In the genomic region with DNA sequence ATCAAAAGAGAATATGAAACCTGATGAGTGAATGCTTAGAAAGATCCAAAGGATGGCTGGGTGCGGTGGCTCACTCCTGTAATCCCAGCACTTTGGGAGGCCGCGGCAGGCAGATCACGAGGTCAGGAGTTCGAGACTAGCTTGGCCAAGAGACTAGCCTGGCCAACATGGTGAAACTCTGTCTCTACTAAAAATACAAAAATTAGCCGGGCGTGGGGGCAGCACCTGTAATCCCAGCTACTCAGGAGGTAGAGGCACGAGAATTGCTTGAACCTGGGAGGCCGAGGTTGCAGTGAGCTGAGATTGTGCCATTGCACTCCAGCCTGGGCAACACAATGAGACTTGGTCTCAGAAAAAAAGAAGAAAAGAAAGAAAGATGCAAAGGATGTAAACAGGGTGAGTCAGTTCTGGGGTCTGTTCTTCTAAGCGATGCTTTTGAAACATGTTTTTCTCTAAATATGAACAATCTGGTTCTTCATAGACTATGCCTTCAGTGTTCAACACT, we compare ENCODE assay signal across 8 cellular contexts. TPM values are rescaled to one million over a fixed set of nuclear protein-coding genes. Genes with fewer than 3 reads are reported as not detected.
A peak's percentile ranks its signal among the peaks of the same experiment; 100 is the strongest.
DNase-seq lines count a peak whose midpoint lies in the region; ATAC-seq and TF ChIP-seq lines count a peak whose summit lies in the region.
"Not testable (repeated sequence)": the region's sequence is repeated elsewhere in the genome, so short reads cannot be mapped to it uniquely, and the experiment has no call there.
"Had no signal": no experiment of that assay in that cellular context is flagged by ENCODE, and none has a peak within 500 bp of the region (broad histone marks: within the 10 kb centered on the region; RNA-seq: fewer than 3 reads in every experiment).

No MANE protein-coding gene starts in this region.

- not testable (repeated sequence) for H3K27me3 ChIP-seq in CD8-positive, alpha-beta memory T cell (ENCODE audit: insufficient read depth, low read length, poor library complexity, severe bottlenecking); HCT116 (ENCODE audit: insufficient read depth, low read length); PC-9 (ENCODE audit: insufficient read depth, low read depth); smooth muscle cell (ENCODE audit: low read depth)
- peaks cover 40% of the 10 kb centered on the region for H3K27me3 ChIP-seq in endodermal cell (ENCODE audit: control insufficient read depth, insufficient read depth, low read length, poor library complexity, severe bottlenecking)

- H3K36me3 ChIP-seq in CD8-positive, alpha-beta memory T cell (ENCODE audit: insufficient read depth, low read length); HCT116 (ENCODE audit: control insufficient read depth in 1 of 2, insufficient read depth in 2 of 2, low read length in 2 of 2); PC-9 (ENCODE audit: low read depth); endodermal cell (ENCODE audit: control insufficient read depth, insufficient read depth, low read length); smooth muscle cell (ENCODE audit: low read depth): not testable (repeated sequence)

- H3K4me2 ChIP-seq in HCT116 (ENCODE audit: low read length) (peak overlapping the region; percentile 86; the same call in 1 of the 2 replicates), PC-9 (peak overlapping the region; percentile 63; the same call in 1 of the 2 replicates), smooth muscle cell (peak overlapping the region; percentile 51)

- not testable (repeated sequence) for H3K79me2 ChIP-seq in HCT116 (ENCODE audit: insufficient read depth, low read length); PC-9 (ENCODE audit: low read depth); smooth muscle cell (ENCODE audit: low read depth)

- not testable (repeated sequence) for H4K20me1 ChIP-seq in HCT116 (ENCODE audit: insufficient read depth); PC-9 (ENCODE audit: insufficient read depth); smooth muscle cell (ENCODE audit: low read depth)

- not testable (repeated sequence) for TF ChIP-seq RAD21 in HCT116 (IDR thresholded peaks at IDR 0.05; ENCODE audit: low read depth)

- H3K4me3 ChIP-seq in CD8-positive, alpha-beta memory T cell (ENCODE audit: low read length); HCT116 (replicated peaks in 1 of 2; ENCODE audit: low read depth in 1 of 2, low read length in 2 of 2); PC-9; endodermal cell (ENCODE audit: low read length); smooth muscle cell: not testable (repeated sequence)

- RAD21 ChIA-PET in HCT116 (lab: Charles Lee; ENCODE audit: low non-redundant PET in 1 of 2, low total read pairs in 2 of 2, uncharacterized antibody in 2 of 2, unreplicated experiment in 2 of 2): not testable (repeated sequence)

- TF ChIP-seq POLR2A in HCT116 (IDR thresholded peaks at IDR 0.05; ENCODE audit: borderline replicate concordance, extremely low read depth, insufficient read depth, insufficient read length): not testable (repeated sequence)

- not testable (repeated sequence) for H3K27me3 Mint-ChIP-seq in CD8-positive, alpha-beta memory T cell
- peaks cover 62% of the 10 kb centered on the region for H3K27me3 Mint-ChIP-seq in endodermal cell (ENCODE audit: insufficient read depth)

- H3K9me2 ChIP-seq in HCT116 (ENCODE audit: insufficient read depth); PC-9 (ENCODE audit: insufficient read depth): not testable (repeated sequence)

- not testable (repeated sequence) for BruUV-seq in HCT116 (replicated peaks; lab: Mats Ljungman, UMichigan); PC-9 (replicated peaks; lab: Mats Ljungman, UMichigan)

- intact Hi-C loops in HCT116 (cut with micrococcal nuclease): not testable (repeated sequence)
- intact Hi-C loops in PC-9 (cut with micrococcal nuclease; ENCODE audit: unreplicated experiment): loop anchor here (5.0 kb wide), 1 partner anchor 156 kb away; no protein-coding TSS in a partner anchor

- H3K27ac ChIP-seq in CD8-positive, alpha-beta memory T cell (ENCODE audit: low read depth, low read length): peak overlapping the region; percentile 83
- not testable (repeated sequence) for H3K27ac ChIP-seq in HCT116 (ENCODE audit: low read depth, low read length); PC-9; endodermal cell (ENCODE audit: low read depth, low read length)
- H3K27ac ChIP-seq in smooth muscle cell (ENCODE audit: low read depth): peak overlapping the region; percentile 13

- H3K27ac Mint-ChIP-seq in CD8-positive, alpha-beta memory T cell; endodermal cell: not testable (repeated sequence)

- TF ChIP-seq CTCF in HCT116 (IDR thresholded peaks at IDR 0.05 in 2 of 3, conservative IDR thresholded peaks at IDR 0.05 in 1 of 3; ENCODE audit: borderline replicate concordance in 1 of 3, insufficient read depth in 1 of 3, low read depth in 2 of 3, low read length in 2 of 3); PC-9 (conservative IDR thresholded peaks at IDR 0.05); endodermal cell (conservative IDR thresholded peaks at IDR 0.05); smooth muscle cell (IDR thresholded peaks at IDR 0.05; ENCODE audit: borderline replicate concordance, insufficient read depth, poor library complexity, severe bottlenecking): not testable (repeated sequence)

- DNase-seq in CD8-positive, alpha-beta memory T cell; HCT116 (ENCODE audit: low read depth, low spot score); PC-9; smooth muscle cell (lab: John Stamatoyannopoulos, UW; ENCODE audit: unreplicated experiment): not testable (repeated sequence)
- peak; percentile 12 for DNase-seq in endodermal cell

- not testable (repeated sequence) for ATAC-seq in HCT116

- 92 to 95% methylated on average over 10 of the region's 10 CpGs for WGBS in endodermal cell (ENCODE audit: insufficient coverage in 1 of 2, insufficient read length in 1 of 2), 2 experiments
- 94% methylated on average over 10 of the region's 10 CpGs for WGBS in smooth muscle cell (ENCODE audit: low lambda C conversion rate)

- not testable (repeated sequence) for H3K4me3 Mint-ChIP-seq in CD8-positive, alpha-beta memory T cell; endodermal cell

- not testable (repeated sequence) for H3K9me3 ChIP-seq in CD8-positive, alpha-beta memory T cell (ENCODE audit: low read length); HCT116 (ENCODE audit: control insufficient read depth in 1 of 2, insufficient read depth in 1 of 2, low read depth in 1 of 2, low read length in 2 of 2); PC-9 (ENCODE audit: insufficient read depth, low read depth); endodermal cell (ENCODE audit: control insufficient read depth, low read length); smooth muscle cell (replicated peaks; ENCODE audit: low read depth)

- peak overlapping the region; percentile 96 for H2AFZ ChIP-seq in HCT116 (ENCODE audit: low read depth, low read length, poor library complexity, severe bottlenecking)
- not testable (repeated sequence) for H2AFZ ChIP-seq in PC-9; smooth muscle cell (ENCODE audit: low read depth)

- H3K9ac ChIP-seq in HCT116 (ENCODE audit: low read length); endodermal cell (ENCODE audit: extremely low read depth, low read length, poor library complexity, severe bottlenecking); smooth muscle cell (ENCODE audit: low read depth): not testable (repeated sequence)

- POLR2A ChIA-PET in CD8-positive, alpha-beta memory T cell (lab: Charles Lee); HCT116 (lab: Charles Lee): not testable (repeated sequence)
- POLR2A ChIA-PET in PC-9 (lab: Charles Lee; ENCODE audit: unreplicated experiment): interaction anchor here (0.6 to 1.7 kb wide), 3 partner anchors 21 to 1656 kb away, joined by 3 to 33 read pairs (median 4); no protein-coding TSS in a partner anchor

- not testable (repeated sequence) for H3K9me3 Mint-ChIP-seq in CD8-positive, alpha-beta memory T cell; endodermal cell

- CTCF ChIA-PET in CD8-positive, alpha-beta memory T cell (lab: Charles Lee); HCT116 (lab: Charles Lee); PC-9 (lab: Charles Lee): not testable (repeated sequence)

- H3K36me3 Mint-ChIP-seq in CD8-positive, alpha-beta memory T cell; endodermal cell (ENCODE audit: low read depth): not testable (repeated sequence)

- peaks cover 15% of the 10 kb centered on the region for H3F3A ChIP-seq in PC-9 (ENCODE audit: insufficient read depth, low read depth)
- peaks cover 11% of the 10 kb centered on the region for H3F3A ChIP-seq in smooth muscle cell (ENCODE audit: low read depth)

- not testable (repeated sequence) for H3K4me1 ChIP-seq in CD8-positive, alpha-beta memory T cell (ENCODE audit: insufficient read depth, low read length); endodermal cell (ENCODE audit: control insufficient read depth, insufficient read depth, low read length); smooth muscle cell (ENCODE audit: low read depth)
- H3K4me1 ChIP-seq in HCT116 (ENCODE audit: control insufficient read depth in 1 of 2, insufficient read depth in 2 of 2, low read length in 2 of 2): peaks cover 35 to 81% of the 10 kb centered on the region in 2 experiments
- H3K4me1 ChIP-seq in PC-9 (replicated peaks; ENCODE audit: insufficient read depth): peaks cover 25% of the 10 kb centered on the region

- not testable (repeated sequence) for H3K4me1 Mint-ChIP-seq in CD8-positive, alpha-beta memory T cell
- H3K4me1 Mint-ChIP-seq in endodermal cell: peaks cover 21% of the 10 kb centered on the region

RNA-seq across cellular contexts. Expression of a gene that starts 12.1 kb away (rescaled TPM):
- total RNA-seq in CD8-positive, alpha-beta memory T cell: not detected
- polyA plus RNA-seq in CD8-positive, alpha-beta memory T cell: not detected
- total RNA-seq in HCT116 (2021; ENCODE audit: unreplicated experiment): 0.12 TPM
- 0.03 and 0.05 TPM in 2 replicates for polyA plus RNA-seq in HCT116 (2012)
- total RNA-seq in PC-9 (2021): 0.11 TPM in 1 of 2 replicates, not detected in the other
- total RNA-seq in endodermal cell: not detected
- polyA plus RNA-seq in endodermal cell (2013, experiment 1 of 2): 0.07 TPM
- polyA plus RNA-seq in endodermal cell (2013, experiment 2 of 2): not detected
- total RNA-seq in smooth muscle cell: 0.58 and 0.94 TPM in 2 replicates
- 1.1 TPM in 1 of 2 replicates, not detected in the other for polyA plus RNA-seq in smooth muscle cell
- total RNA-seq: Calu3; CD4-positive, alpha-beta T cell; CD8-positive, alpha-beta T cell had no signal

RNA-seq across cellular contexts. Expression of a gene that starts 16.0 kb away (rescaled TPM):
- 100 to 1,000 TPM; 167 to 193 TPM for total RNA-seq in CD8-positive, alpha-beta memory T cell
- polyA plus RNA-seq in CD8-positive, alpha-beta memory T cell: 228 TPM
- 295 TPM for total RNA-seq in HCT116 (2021; ENCODE audit: unreplicated experiment)
- 170 and 206 TPM in 2 replicates for polyA plus RNA-seq in HCT116 (2012)
- total RNA-seq in PC-9 (2021): 340 and 359 TPM in 2 replicates
- total RNA-seq in endodermal cell: 100 to 1,000 TPM; 122 to 168 TPM
- 166 TPM for polyA plus RNA-seq in endodermal cell (2013, experiment 1 of 2)
- polyA plus RNA-seq in endodermal cell (2013, experiment 2 of 2): 158 TPM
- total RNA-seq in smooth muscle cell: 350 and 386 TPM in 2 replicates
- 315 and 334 TPM in 2 replicates for polyA plus RNA-seq in smooth muscle cell
